15 cellular contexts compared by ENCODE assay signal in genomic region chr13:54536112-54536511, GRCh38.
A peak's percentile ranks its signal among the peaks of the same experiment; 100 is the strongest.
DNase-seq lines count a peak whose midpoint lies in the region; ATAC-seq, FAIRE-seq and TF ChIP-seq lines count a peak whose summit lies in the region.
"Had no signal": no experiment of that assay in that cellular context is flagged by ENCODE, and none has a peak within 500 bp of the region (broad histone marks: within the 10 kb centered on the region; RNA-seq: fewer than 3 reads in every experiment).

No MANE protein-coding gene starts in this region.

- POLR2A ChIA-PET in HepG2 (lab: Yijun Ruan, JAX) (no interaction called here), Panc1 (lab: Charles Lee) (no interaction called here)

- H3K4me1 ChIP-seq in liver (ENCODE audit: control insufficient read depth in 4 of 4, insufficient read depth in 4 of 4, low read length in 3 of 4), result no peaks in the 10 kb centered on the region
- no peaks in the 10 kb centered on the region for H3K4me1 ChIP-seq in HepG2 (ENCODE audit: insufficient read depth, low read length)
- H3K4me1 ChIP-seq in Panc1 (ENCODE audit: control insufficient read depth, insufficient read depth, low read length), result no peaks in the 10 kb centered on the region
- H3K4me1 ChIP-seq in adrenal gland (replicated peaks in 1 of 2), result no peaks in the 10 kb centered on the region

- ATAC-seq in HepG2 (no peak), Panc1 (no peak)
- ATAC-seq: activated CD8-positive, alpha-beta memory T cell treated with anti-CD3 and anti-CD28 coated beads, Interleukin-2, amount 10 ng/mL, durations not matched to agents 7 days and 5 days; left lobe of liver; stimulated activated memory B cell treated with anti-CD40 and anti-IgM and Interleukin-4, amounts not matched to agents 10 μg/mL and 1 μg/mL and 100 μg/mL, for 72 hours had no signal

- TF ChIP-seq EP300 in HepG2 (IDR thresholded peaks at IDR 0.05; ENCODE audit: low read depth in 2 of 2, low read length in 2 of 2) (no peak), HepG2 (CRISPR knock-in tag; IDR thresholded peaks at IDR 0.05; ENCODE audit: borderline replicate concordance) (no peak)

- no peak overlapping the region for H3K9ac ChIP-seq in liver (ENCODE audit: low read depth in 1 of 2, low read length in 2 of 2)
- H3K9ac ChIP-seq in HepG2 (ENCODE audit: insufficient read depth, low read depth, low read length), result no peak overlapping the region

- DNase-seq in HepG2 (ENCODE audit: low spot score) (no peak), Panc1 (ENCODE audit: low read depth, low spot score) (no peak), iPS-NIHi7 (ENCODE audit: extremely low spot score) (peak; percentile 17), adrenal gland (no peak), HK-2 (ENCODE audit: unreplicated experiment) (no peak), SIG-M5 treated with dmso at 0.1 percent for 504 hours (lab: John Stamatoyannopoulos, UW; ENCODE audit: unreplicated experiment) (no peak), AML-193 (lab: John Stamatoyannopoulos, UW) (no peak)
- DNase-seq: activated CD8-positive, alpha-beta memory T cell treated with anti-CD3 and anti-CD28 coated beads, Interleukin-2, amount 10 ng/mL, durations not matched to agents 7 days and 5 days; activated naive CD8-positive, alpha-beta T cell treated with anti-CD3 and anti-CD28 coated beads for 36 hours; CD4-positive, CD25-positive, alpha-beta regulatory T cell had no signal

- no peak for FAIRE-seq in HepG2 (lab: Jason Lieb, UNC)
- FAIRE-seq: colon, RCC 7860 had no signal

- no peaks in the 10 kb centered on the region for H3K9me3 ChIP-seq in liver (ENCODE audit: control insufficient read depth in 4 of 4, low read length in 3 of 4)
- H3K9me3 ChIP-seq in HepG2 (ENCODE audit: low read length), result peaks cover 34% of the 10 kb centered on the region
- no peaks in the 10 kb centered on the region for H3K9me3 ChIP-seq in Panc1 (ENCODE audit: control insufficient read depth, insufficient read depth, low read depth, low read length)
- no peaks in the 10 kb centered on the region for H3K9me3 ChIP-seq in adrenal gland (replicated peaks in 1 of 3)

- H3K27ac ChIP-seq in liver (ENCODE audit: low read depth in 1 of 2, low read length in 2 of 2) (no peak overlapping the region), HepG2 (ENCODE audit: extremely low read length, insufficient read depth, low read length) (no peak overlapping the region), Panc1 (ENCODE audit: low read length) (no peak overlapping the region), adrenal gland (no peak overlapping the region)

- H3K4me2 ChIP-seq in HepG2 (ENCODE audit: low read depth, low read length), result no peak overlapping the region

- H3K4me3 ChIP-seq in liver (ENCODE audit: low read depth in 1 of 3, low read length in 3 of 3), result no peak overlapping the region
- no peak overlapping the region for H3K4me3 ChIP-seq in HepG2 (replicated peaks in 1 of 3; ENCODE audit: insufficient read depth in 1 of 3, low read depth in 2 of 3, low read length in 3 of 3)
- no peak overlapping the region for H3K4me3 ChIP-seq in Panc1 (ENCODE audit: low read depth in 2 of 2, low read length in 2 of 2)
- no peak overlapping the region for H3K4me3 ChIP-seq in adrenal gland

- no peaks in the 10 kb centered on the region for H4K20me1 ChIP-seq in HepG2 (ENCODE audit: insufficient read depth, low read length)

- TF ChIP-seq POLR2A in HepG2 (IDR thresholded peaks at IDR 0.05; ENCODE audit: insufficient read depth in 1 of 2, low read depth in 2 of 2, low read length in 2 of 2) (no peak), adrenal gland (IDR thresholded peaks at IDR 0.05) (no peak)

- intact Hi-C loops in HepG2 (cut with micrococcal nuclease; ENCODE audit: unreplicated experiment) (no loop called here), Panc1 (cut with micrococcal nuclease; ENCODE audit: unreplicated experiment) (no loop called here), adrenal gland (cut with DNase I) (no loop called here)

- 44% methylated on average over 3 of the region's 3 CpGs for WGBS in liver
- 2% methylated on average over 3 of the region's 3 CpGs for WGBS in HepG2 (ENCODE audit: low lambda C conversion rate)
- WGBS in adrenal gland, 4 donors, result 24 to 28% (median 27%) methylated on average over 3 of the region's 3 CpGs

- H3K79me2 ChIP-seq in HepG2 (ENCODE audit: insufficient read depth, low read length), result no peaks in the 10 kb centered on the region

- in situ Hi-C loops in HepG2 (cut with HindIII; ENCODE audit: extremely low pct_ligation_motif_present, low pct_unique_long_range_greater_than_20kb) (no loop called here), Panc1 (cut with HindIII; ENCODE audit: low pct_unique_long_range_greater_than_20kb, low sequenced_read_pairs) (no loop called here)

- H2AFZ ChIP-seq in HepG2 (ENCODE audit: low read length), result no peak overlapping the region

- CTCF ChIA-PET in HepG2 (lab: Yijun Ruan, JAX; ENCODE audit: low intra/inter-chr PET ratio, low total read pairs), result no interaction called here
- CTCF ChIA-PET in Panc1 (lab: Charles Lee), result no interaction called here

- H3K36me3 ChIP-seq in liver (ENCODE audit: control insufficient read depth in 4 of 4, insufficient read depth in 3 of 4, low read depth in 1 of 4, low read length in 3 of 4), result no peaks in the 10 kb centered on the region
- no peaks in the 10 kb centered on the region for H3K36me3 ChIP-seq in HepG2 (replicated peaks in 1 of 2; ENCODE audit: control insufficient read depth in 1 of 2, insufficient read depth in 2 of 2, low read length in 2 of 2)
- H3K36me3 ChIP-seq in Panc1 (ENCODE audit: control insufficient read depth, insufficient read depth, low read length), result no peaks in the 10 kb centered on the region
- H3K36me3 ChIP-seq in adrenal gland (replicated peaks in 1 of 2), result no peaks in the 10 kb centered on the region

- TF ChIP-seq CTCF in liver (IDR thresholded peaks at IDR 0.05; ENCODE audit: low read depth, low read length, missing input control) (no peak), HepG2 (CRISPR knock-in tag; IDR thresholded peaks at IDR 0.05) (no peak), Panc1 (IDR thresholded peaks at IDR 0.05) (peak; percentile 14; the same call in 1 of the 2 replicates), adrenal gland (IDR thresholded peaks at IDR 0.05) (no peak)

- no TSS peak for BruUV-seq in HepG2 (replicated peaks; lab: Mats Ljungman, UMichigan)
- no TSS peak for BruUV-seq in Panc1 (replicated peaks; lab: Mats Ljungman, UMichigan)

- TF ChIP-seq RAD21 in liver (IDR thresholded peaks at IDR 0.05), result peak; percentile 11 to 25
- TF ChIP-seq RAD21 in HepG2 (CRISPR knock-in tag; IDR thresholded peaks at IDR 0.05), result no peak

- H3K27me3 ChIP-seq in liver (ENCODE audit: control insufficient read depth in 4 of 4, insufficient read depth in 4 of 4, low read length in 3 of 4) (no peaks in the 10 kb centered on the region), HepG2 (ENCODE audit: control insufficient read depth in 1 of 2, insufficient read depth in 2 of 2, low read length in 2 of 2) (no peaks in the 10 kb centered on the region), Panc1 (ENCODE audit: control insufficient read depth, insufficient read depth, low read length) (no peaks in the 10 kb centered on the region), adrenal gland (no peaks in the 10 kb centered on the region)

TF ChIP-seq in liver, 16 proteins besides CTCF, POLR2A, EP300 and RAD21 (continues in another document):
- no peak for TF ChIP-seq FOXA2 (IDR thresholded peaks at IDR 0.05)
- TF ChIP-seq YY1 (IDR thresholded peaks at IDR 0.05), result no peak
- no peak for TF ChIP-seq HNF4A (conservative IDR thresholded peaks at IDR 0.05)
- TF ChIP-seq NR2F2 (IDR thresholded peaks at IDR 0.05), result no peak
- no peak for TF ChIP-seq RXRA (IDR thresholded peaks at IDR 0.05)
- TF ChIP-seq MAX (IDR thresholded peaks at IDR 0.05), result no peak

TF ChIP-seq in HepG2, 621 proteins besides CTCF, POLR2A, EP300 and RAD21 (continues in another document):
- no peak for TF ChIP-seq ZNF543 (CRISPR knock-in tag; IDR thresholded peaks at IDR 0.05)
- TF ChIP-seq RELA (CRISPR knock-in tag; IDR thresholded peaks at IDR 0.05), result no peak
- TF ChIP-seq ELF3 (CRISPR knock-in tag; IDR thresholded peaks at IDR 0.05), result no peak
- TF ChIP-seq ZKSCAN8 (CRISPR knock-in tag; IDR thresholded peaks at IDR 0.05; ENCODE audit: borderline replicate concordance), result no peak
- no peak for TF ChIP-seq ZNF83 (CRISPR knock-in tag; IDR thresholded peaks at IDR 0.05; ENCODE audit: borderline replicate concordance)
- no peak for TF ChIP-seq KLF12 (CRISPR knock-in tag; IDR thresholded peaks at IDR 0.05; ENCODE audit: borderline replicate concordance)
- TF ChIP-seq ZFP37 (CRISPR knock-in tag; IDR thresholded peaks at IDR 0.05; ENCODE audit: borderline replicate concordance), result no peak
- no peak for TF ChIP-seq ZNF552 (CRISPR knock-in tag; IDR thresholded peaks at IDR 0.05; ENCODE audit: borderline replicate concordance)
